In the genomic region with DNA sequence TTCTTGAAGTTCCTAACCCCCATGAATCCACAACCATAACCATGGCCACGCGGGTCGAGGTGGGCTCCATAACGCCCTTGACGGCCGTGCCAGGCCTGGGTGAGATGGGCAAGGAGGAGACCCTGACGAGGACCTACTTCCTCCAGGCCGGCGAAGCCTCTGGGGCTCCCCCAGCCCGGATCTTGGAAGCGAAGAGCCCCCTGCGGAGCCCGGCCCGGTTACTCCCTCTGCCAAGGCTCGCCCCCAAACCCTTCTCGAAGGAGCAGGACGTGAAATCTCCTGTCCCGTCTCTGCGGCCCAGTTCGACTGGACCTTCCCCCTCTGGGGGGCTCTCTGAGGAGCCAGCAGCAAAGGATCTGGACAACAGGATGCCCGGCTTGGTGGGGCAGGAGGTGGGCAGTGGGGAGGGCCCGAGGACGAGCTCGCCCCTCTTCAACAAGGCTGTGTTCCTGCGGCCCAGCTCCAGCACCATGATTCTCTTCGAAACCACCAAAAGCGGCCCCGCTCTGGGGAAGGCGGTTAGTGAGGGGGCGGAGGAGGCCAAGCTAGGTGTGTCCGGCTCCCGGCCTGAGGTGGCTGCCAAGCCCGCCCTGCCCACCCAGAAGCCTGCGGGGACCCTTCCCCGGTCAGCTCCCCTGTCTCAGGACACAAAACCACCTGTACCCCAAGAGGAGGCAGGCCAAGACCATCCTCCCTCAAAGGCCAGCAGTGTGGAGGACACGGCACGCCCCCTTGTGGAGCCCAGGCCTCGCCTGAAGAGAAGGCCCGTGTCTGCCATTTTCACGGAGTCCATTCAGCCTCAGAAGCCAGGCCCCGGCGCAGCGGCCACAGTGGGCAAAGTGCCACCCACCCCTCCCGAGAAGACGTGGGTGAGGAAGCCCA, we compare ENCODE assay signal across 7 cellular contexts.
DNase-seq lines count a peak whose midpoint lies in the region; ATAC-seq and TF ChIP-seq lines count a peak whose summit lies in the region.

No MANE protein-coding gene starts in this region.

- H2AFZ ChIP-seq in GM23248 = no peak overlapping the region

- H3K9ac ChIP-seq in GM23248 = no peak overlapping the region

- H3K36me3 ChIP-seq in GM23248 (ENCODE audit: low read depth) = no peaks in the 10 kb centered on the region
- peaks cover 42% of the 10 kb centered on the region for H3K36me3 ChIP-seq in RWPE2 (ENCODE audit: low read depth)

- H3K4me3 ChIP-seq in GM23248 = no peak overlapping the region
- H3K4me3 ChIP-seq in RWPE2 (ENCODE audit: severe bottlenecking) = no peak overlapping the region
- no peak overlapping the region for H3K4me3 ChIP-seq in fibroblast of mammary gland (ENCODE audit: control insufficient read depth, low read depth, low read length)

- ATAC-seq in RWPE2 (ENCODE audit: low read depth) (no peak), sciatic nerve (peak; percentile 70), GM19023 (IDR thresholded peaks at IDR 0.05; ENCODE audit: unreplicated experiment) (no peak)
- no peak for ATAC-seq in activated T-helper 17 cell treated with anti-CD3 and anti-CD28 coated beads, Interleukin-2, amount 50 U/mL, for 72 hours (replicated peaks)

- H3K4me3 Mint-ChIP-seq in activated T-helper 17 cell treated with anti-CD3 and anti-CD28 coated beads, Interleukin-2, amount 50 U/mL, for 72 hours = no peak overlapping the region

- H3K27ac Mint-ChIP-seq in activated T-helper 17 cell treated with anti-CD3 and anti-CD28 coated beads, Interleukin-2, amount 50 U/mL, for 72 hours = no peak overlapping the region

- H3K4me1 ChIP-seq in GM23248 (ENCODE audit: insufficient read depth) (peaks cover 13% of the 10 kb centered on the region), RWPE2 (ENCODE audit: insufficient read depth, poor library complexity, severe bottlenecking) (peaks cover 24% of the 10 kb centered on the region)

- peak; percentile 35 for DNase-seq in GM23248
- DNase-seq in RWPE2 (ENCODE audit: low spot score) = no peak
- no peak for DNase-seq in fibroblast of mammary gland (ENCODE audit: low read depth)
- peak; percentile 77 for DNase-seq in sciatic nerve (ENCODE audit: low spot score)
- DNase-seq in NCI-H2107 treated with DMSO at 0.1 percent for 48 hours (lab: John Stamatoyannopoulos, UW; ENCODE audit: unreplicated experiment) = no peak

- in situ Hi-C loops in GM23248 (cut with MboI) = no loop called here

- no peaks in the 10 kb centered on the region for H4K20me1 ChIP-seq in GM23248 (ENCODE audit: insufficient read depth)

- peaks cover 14% of the 10 kb centered on the region for H3K4me1 Mint-ChIP-seq in activated T-helper 17 cell treated with anti-CD3 and anti-CD28 coated beads, Interleukin-2, amount 50 U/mL, for 72 hours

- intact Hi-C loops in sciatic nerve (cut with DNase I) = no loop called here

- H3K9me2 ChIP-seq in GM23248 (ENCODE audit: insufficient read depth) = no peaks in the 10 kb centered on the region

- H3K79me2 ChIP-seq in GM23248 (ENCODE audit: insufficient read depth) = no peaks in the 10 kb centered on the region

- H3K27me3 ChIP-seq in GM23248 (replicated peaks; ENCODE audit: insufficient read depth) (no peaks in the 10 kb centered on the region), RWPE2 (ENCODE audit: insufficient read depth, poor library complexity, severe bottlenecking) (no peaks in the 10 kb centered on the region)

- H3K27ac ChIP-seq in GM23248 = no peak overlapping the region
- peak overlapping the region; percentile 89 for H3K27ac ChIP-seq in RWPE2 (ENCODE audit: poor library complexity, severe bottlenecking)

- no peaks in the 10 kb centered on the region for H3K27me3 Mint-ChIP-seq in activated T-helper 17 cell treated with anti-CD3 and anti-CD28 coated beads, Interleukin-2, amount 50 U/mL, for 72 hours

- WGBS in GM23248 (ENCODE audit: low coverage in 1 of 2, low lambda C conversion rate in 2 of 2, missing lambda C conversion rate in 2 of 2), 2 experiments = 81 to 87% methylated on average over 41 to 45 of the region's 45 CpGs

- H3F3A ChIP-seq in GM23248 (ENCODE audit: insufficient read depth) = no peaks in the 10 kb centered on the region

- H3K9me3 Mint-ChIP-seq in activated T-helper 17 cell treated with anti-CD3 and anti-CD28 coated beads, Interleukin-2, amount 50 U/mL, for 72 hours = no peaks in the 10 kb centered on the region

- no peaks in the 10 kb centered on the region for H3K9me3 ChIP-seq in GM23248 (ENCODE audit: low read depth)
- H3K9me3 ChIP-seq in RWPE2 (ENCODE audit: severe bottlenecking) = no peaks in the 10 kb centered on the region

- TF ChIP-seq CTCF in RWPE2 (IDR thresholded peaks at IDR 0.05; ENCODE audit: poor library complexity, severe bottlenecking) (peak; percentile 54), fibroblast of mammary gland (conservative IDR thresholded peaks at IDR 0.05; ENCODE audit: control insufficient read depth, insufficient read depth, low read depth, low read length) (peak; percentile 20)

- no peak overlapping the region for H3K4me2 ChIP-seq in GM23248 (ENCODE audit: unreplicated experiment)

- no peaks in the 10 kb centered on the region for H3K36me3 Mint-ChIP-seq in activated T-helper 17 cell treated with anti-CD3 and anti-CD28 coated beads, Interleukin-2, amount 50 U/mL, for 72 hours (ENCODE audit: low read depth)

Comparison
In these comparisons a context has a peak if more than half of its experiments do, and no peak if none do; other contexts are left out.
1. DNase-seq: peak in GM23248 (single experiment) and sciatic nerve (single experiment); none in RWPE2 (single experiment), fibroblast of mammary gland (single experiment) and NCI-H2107 treated with DMSO at 0.1 percent for 48 hours (single experiment).